In the genomic region with DNA sequence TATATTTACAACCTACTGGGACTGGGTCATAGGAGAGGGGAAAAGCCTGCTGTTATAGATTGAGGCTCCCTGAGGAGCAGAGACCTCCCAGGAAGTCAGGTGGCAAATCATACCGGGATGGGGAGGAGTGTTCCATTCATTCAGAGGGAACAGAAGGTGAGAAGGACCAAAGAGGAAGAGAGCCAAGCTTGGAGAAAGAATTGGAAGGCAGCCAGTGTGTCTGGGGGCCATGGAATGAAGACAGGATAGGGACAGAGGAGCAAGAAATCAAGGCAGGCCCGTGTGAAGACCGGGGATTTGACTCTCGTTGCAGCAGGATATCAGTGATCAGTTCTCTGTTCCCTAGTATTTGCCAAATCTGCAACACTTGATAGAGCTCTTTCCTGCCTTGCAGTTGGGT, we compare ENCODE assay signal across 1 cellular context.
TF ChIP-seq lines count a peak whose summit lies in the region.

No MANE protein-coding gene starts in this region.

TF ChIP-seq in H1, 55 proteins besides CTCF, POLR2A, EP300 and RAD21:
- TF ChIP-seq CTBP2 (IDR thresholded peaks at IDR 0.05; ENCODE audit: borderline replicate concordance, insufficient read depth, insufficient read length, low read length) (no peak), JUN (IDR thresholded peaks at IDR 0.05; ENCODE audit: low read depth, low read length) (no peak), TEAD4 (IDR thresholded peaks at IDR 0.05; ENCODE audit: low read depth, low read length) (no peak), POU5F1 (IDR thresholded peaks at IDR 0.05; ENCODE audit: low read depth, low read length) (no peak)
TF ChIP-seq in H1: peak in this region for 0.
